ENCODE assay signal across 8 cellular contexts in the genomic region with DNA sequence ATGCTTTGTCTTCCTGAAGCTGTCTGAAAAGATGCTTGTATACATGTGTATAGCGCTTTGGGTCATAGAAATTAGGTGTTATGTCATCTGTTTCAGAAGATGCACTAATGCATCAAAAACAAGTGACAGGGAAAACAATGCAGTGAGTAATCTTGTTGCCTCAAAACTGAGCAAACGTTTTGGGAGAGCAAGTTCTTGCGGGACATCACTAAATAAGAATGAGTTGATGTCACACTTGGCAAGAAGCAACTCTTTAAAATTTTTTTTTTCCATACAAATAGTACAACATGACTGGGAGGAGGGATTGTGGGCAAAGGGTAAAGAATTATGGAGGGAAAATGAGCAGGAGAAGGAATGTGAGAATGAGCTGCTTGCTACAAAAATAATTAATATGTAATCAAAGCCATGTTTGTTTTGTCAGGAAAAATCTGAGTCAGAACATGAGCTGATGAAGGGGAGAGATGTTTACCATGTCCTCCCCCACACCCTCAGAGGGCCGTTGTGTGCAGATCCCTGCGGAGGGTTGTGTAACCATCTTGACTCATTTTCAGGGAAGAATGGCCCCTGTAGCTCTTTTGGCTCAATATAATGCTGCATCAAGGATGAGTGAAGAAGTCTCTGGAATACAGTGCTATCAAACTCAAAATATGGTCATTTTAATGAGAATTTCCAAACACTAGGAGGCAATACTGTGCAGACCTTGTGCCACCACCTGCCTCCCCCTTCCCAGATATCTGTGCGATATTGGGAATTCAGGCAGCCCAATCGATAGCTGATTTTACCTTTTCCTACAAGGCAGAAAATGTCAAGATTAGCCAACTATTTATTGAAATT.
A peak's percentile ranks its signal among the peaks of the same experiment; 100 is the strongest.
DNase-seq lines count a peak whose midpoint lies in the region; ATAC-seq and TF ChIP-seq lines count a peak whose summit lies in the region.

No MANE protein-coding gene starts in this region.

- no peak for ATAC-seq in HG02678 (IDR thresholded peaks at IDR 0.05; ENCODE audit: unreplicated experiment)
- ATAC-seq in GM21360 (IDR thresholded peaks at IDR 0.05; ENCODE audit: unreplicated experiment) = no peak

- TF ChIP-seq CTCF in AG09319 (IDR thresholded peaks at IDR 0.05; ENCODE audit: low read depth, low read length) (no peak), nephron (IDR thresholded peaks at IDR 0.05; ENCODE audit: unreplicated experiment in 3 of 3) (no peak)

- H3K4me3 Mint-ChIP-seq in nephron = peak overlapping the region in 2 of 3 experiments; percentile 0 to 22

- H3K27me3 Mint-ChIP-seq in nephron (ENCODE audit: low read depth) = no peaks in the 10 kb centered on the region

- peak overlapping the region; percentile 81 to 96 (median 87) for H3K27ac Mint-ChIP-seq in nephron

- no peaks in the 10 kb centered on the region for H3K36me3 Mint-ChIP-seq in nephron (ENCODE audit: low read depth)

- H3K9me3 Mint-ChIP-seq in nephron = no peaks in the 10 kb centered on the region

- DNase-seq in AG09319 (ENCODE audit: extremely low read depth, low read depth) (peak; percentile 92), MV-4-11 (lab: John Stamatoyannopoulos, UW) (peak; percentile 53), dedifferentiated amniotic fluid mesenchymal stem cell (ENCODE audit: extremely low spot score) (peak; percentile 96)
- no peak for DNase-seq in stimulated activated CD4-positive, alpha-beta T cell treated with anti-CD3 and anti-CD28 coated beads, Interleukin-4, amount 100 ng/mL, for 4 hours
- no peak for DNase-seq in activated CD4-positive, CD25-positive, alpha-beta regulatory T cell (lab: John Stamatoyannopoulos, UW)

- H3K4me1 Mint-ChIP-seq in nephron = peaks cover 36% of the 10 kb centered on the region

Comparison
In these comparisons a context has a peak if more than half of its experiments do, and no peak if none do; other contexts are left out.
1. DNase-seq: peak in AG09319 (single experiment), MV-4-11 (single experiment) and dedifferentiated amniotic fluid mesenchymal stem cell (single experiment); none in stimulated activated CD4-positive, alpha-beta T cell treated with anti-CD3 and anti-CD28 coated beads, Interleukin-4, amount 100 ng/mL, for 4 hours (0 of 2) and activated CD4-positive, CD25-positive, alpha-beta regulatory T cell (0 of 4).